Comparison of ENCODE assay signal across 8 cellular contexts in the genomic region with DNA sequence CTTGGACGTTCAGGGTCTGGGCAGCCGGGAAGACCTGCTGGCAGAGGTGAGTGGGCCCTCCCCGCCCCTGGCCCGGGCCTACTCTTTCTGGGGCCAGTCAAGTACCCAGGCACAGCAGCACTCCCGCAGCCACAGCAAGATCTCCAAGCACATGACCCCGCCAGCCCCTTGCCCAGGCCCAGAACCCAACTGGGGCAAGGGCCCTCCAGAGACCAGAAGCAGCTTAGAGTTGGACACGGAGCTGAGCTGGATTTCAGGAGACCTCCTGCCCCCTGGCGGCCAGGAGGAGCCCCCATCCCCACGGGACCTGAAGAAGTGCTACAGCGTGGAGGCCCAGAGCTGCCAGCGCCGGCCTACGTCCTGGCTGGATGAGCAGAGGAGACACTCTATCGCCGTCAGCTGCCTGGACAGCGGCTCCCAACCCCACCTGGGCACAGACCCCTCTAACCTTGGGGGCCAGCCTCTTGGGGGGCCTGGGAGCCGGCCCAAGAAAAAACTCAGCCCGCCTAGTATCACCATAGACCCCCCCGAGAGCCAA. TPM values are rescaled to one million over a fixed set of nuclear protein-coding genes. Genes with fewer than 3 reads are reported as not detected.
DNase-seq lines count a peak whose midpoint lies in the region; ATAC-seq and TF ChIP-seq lines count a peak whose summit lies in the region.

No MANE protein-coding gene starts in this region.

- TF ChIP-seq CTCF in RWPE2 (IDR thresholded peaks at IDR 0.05; ENCODE audit: poor library complexity, severe bottlenecking) = peak; percentile 82
- TF ChIP-seq CTCF in upper lobe of left lung (IDR thresholded peaks at IDR 0.05) = peak; percentile 55 to 86 (median 75)

- TF ChIP-seq POLR2A in upper lobe of left lung (IDR thresholded peaks at IDR 0.05) = no peak

- WGBS in upper lobe of left lung, 2 donors = 40% methylated on average over 18 of the region's 19 CpGs; no CpG with 5 or more reads in 1 of the 2 donors

- H3K27ac ChIP-seq in RWPE2 (ENCODE audit: poor library complexity, severe bottlenecking) (no peak overlapping the region), upper lobe of left lung (no peak overlapping the region)

- no peak overlapping the region for H3K4me3 Mint-ChIP-seq in activated T-helper 2 cell treated with anti-CD3 and anti-CD28 coated beads, Interferon-gamma antibody, Interleukin-2, Interleukin-4, amounts not matched to agents 10 μg/mL and 5 μg/mL and 100 μg/mL, durations not matched to agents 14 hours and 24 hours and 36 hours (ENCODE audit: low read depth)

- TF ChIP-seq EP300 in Ishikawa (IDR thresholded peaks at IDR 0.05; ENCODE audit: borderline replicate concordance) = no peak
- no peak for TF ChIP-seq EP300 in upper lobe of left lung (IDR thresholded peaks at IDR 0.05)

- DNase-seq in DMS153 treated with DMSO at 0.1 percent for 48 hours (lab: John Stamatoyannopoulos, UW; ENCODE audit: unreplicated experiment) (peak; percentile 77), RWPE2 (ENCODE audit: low spot score) (no peak), foreskin melanocyte (peak; percentile 29), pons (ENCODE audit: low spot score) (peak; percentile 24), upper lobe of left lung (peak; percentile 67 to 89), cortex of kidney (lab: John Stamatoyannopoulos, UW) (no peak)
- DNase-seq in activated T-helper 2 cell treated with anti-CD3 and anti-CD28 coated beads, Interferon-gamma antibody, Interleukin-2, Interleukin-4, amounts not matched to agents 10 μg/mL and 5 μg/mL and 100 μg/mL, durations not matched to agents 14 hours and 24 hours and 36 hours (ENCODE audit: low spot score) = peak; percentile 40

- H3K9me3 ChIP-seq in RWPE2 (ENCODE audit: severe bottlenecking) (no peaks in the 10 kb centered on the region), upper lobe of left lung (no peaks in the 10 kb centered on the region)

- H3K4me1 Mint-ChIP-seq in activated T-helper 2 cell treated with anti-CD3 and anti-CD28 coated beads, Interferon-gamma antibody, Interleukin-2, Interleukin-4, amounts not matched to agents 10 μg/mL and 5 μg/mL and 100 μg/mL, durations not matched to agents 14 hours and 24 hours and 36 hours (ENCODE audit: low read depth) = peaks cover 4% of the 10 kb centered on the region

- ATAC-seq in RWPE2 (ENCODE audit: low read depth) (peak; percentile 84), upper lobe of left lung (ENCODE audit: low FRiP score in 2 of 2) (peak; percentile 63 to 64)

- H3K36me3 ChIP-seq in RWPE2 (ENCODE audit: low read depth) (no peaks in the 10 kb centered on the region), upper lobe of left lung (no peaks in the 10 kb centered on the region)

- TF ChIP-seq RAD21 in Ishikawa (IDR thresholded peaks at IDR 0.05; ENCODE audit: low read depth) = peak; percentile 85

- H3K4me1 ChIP-seq in RWPE2 (ENCODE audit: insufficient read depth, poor library complexity, severe bottlenecking) (no peaks in the 10 kb centered on the region), upper lobe of left lung (peaks cover 0 to 24% (median 4%) of the 10 kb centered on the region in 4 donors)

- no peaks in the 10 kb centered on the region for H3K9me3 Mint-ChIP-seq in activated T-helper 2 cell treated with anti-CD3 and anti-CD28 coated beads, Interferon-gamma antibody, Interleukin-2, Interleukin-4, amounts not matched to agents 10 μg/mL and 5 μg/mL and 100 μg/mL, durations not matched to agents 14 hours and 24 hours and 36 hours

- H3K27ac Mint-ChIP-seq in activated T-helper 2 cell treated with anti-CD3 and anti-CD28 coated beads, Interferon-gamma antibody, Interleukin-2, Interleukin-4, amounts not matched to agents 10 μg/mL and 5 μg/mL and 100 μg/mL, durations not matched to agents 14 hours and 24 hours and 36 hours = no peak overlapping the region

- H3K36me3 Mint-ChIP-seq in activated T-helper 2 cell treated with anti-CD3 and anti-CD28 coated beads, Interferon-gamma antibody, Interleukin-2, Interleukin-4, amounts not matched to agents 10 μg/mL and 5 μg/mL and 100 μg/mL, durations not matched to agents 14 hours and 24 hours and 36 hours (ENCODE audit: low read depth) = no peaks in the 10 kb centered on the region

- H3K27me3 Mint-ChIP-seq in activated T-helper 2 cell treated with anti-CD3 and anti-CD28 coated beads, Interferon-gamma antibody, Interleukin-2, Interleukin-4, amounts not matched to agents 10 μg/mL and 5 μg/mL and 100 μg/mL, durations not matched to agents 14 hours and 24 hours and 36 hours (ENCODE audit: low read depth) = peaks cover 32% of the 10 kb centered on the region

- no peak overlapping the region for H3K4me3 ChIP-seq in RWPE2 (ENCODE audit: severe bottlenecking)
- H3K4me3 ChIP-seq in upper lobe of left lung = no peak overlapping the region

- intact Hi-C loops in activated T-helper 2 cell treated with anti-CD3 and anti-CD28 coated beads, Interferon-gamma antibody, Interleukin-2, Interleukin-4, amounts not matched to agents 10 μg/mL and 5 μg/mL and 100 μg/mL, durations not matched to agents 14 hours and 24 hours and 36 hours (cut with micrococcal nuclease) = loop anchor here (1.0 to 5.0 kb wide), 2 partner anchors 79 to 144 kb away; partner anchors contain the start of gene SPATA20

- no peaks in the 10 kb centered on the region for H3K27me3 ChIP-seq in RWPE2 (ENCODE audit: insufficient read depth, poor library complexity, severe bottlenecking)
- H3K27me3 ChIP-seq in upper lobe of left lung = peaks cover 0 to 7% (median 3%) of the 10 kb centered on the region in 4 donors

TF ChIP-seq in Ishikawa, 13 proteins besides CTCF, POLR2A, EP300 and RAD21:
- TF ChIP-seq NFIC (IDR thresholded peaks at IDR 0.05) (no peak), FOXM1 (IDR thresholded peaks at IDR 0.05; ENCODE audit: borderline replicate concordance, low read depth) (no peak), CREB1 (IDR thresholded peaks at IDR 0.05; ENCODE audit: low read depth) (no peak), ZBTB7A (IDR thresholded peaks at IDR 0.05; ENCODE audit: low read depth) (no peak), YY1 (IDR thresholded peaks at IDR 0.05; ENCODE audit: low read depth) (no peak), REST (IDR thresholded peaks at IDR 0.05; ENCODE audit: low read depth) (no peak)

RNA-seq across cellular contexts. Expression of gene ABCC3, which starts 8.6 kb away (rescaled TPM):
- not detected in 2 replicates for total RNA-seq in activated T-helper 2 cell treated with anti-CD3 and anti-CD28 coated beads, Interferon-gamma antibody, Interleukin-2, Interleukin-4, amounts not matched to agents 10 μg/mL and 5 μg/mL and 100 μg/mL, durations not matched to agents 14 hours and 24 hours and 36 hours
- total RNA-seq in upper lobe of left lung = 100 to 1,000 TPM in 1 of 6 donors, 10 to 100 TPM in 5; 34.2 to 268 (median 57.7) TPM

Comparison
In these comparisons a context has a peak if more than half of its experiments do, and no peak if none do; other contexts are left out.
1. DNase-seq: peak in DMS153 treated with DMSO at 0.1 percent for 48 hours (single experiment), activated T-helper 2 cell treated with anti-CD3 and anti-CD28 coated beads, Interferon-gamma antibody, Interleukin-2, Interleukin-4, amounts not matched to agents 10 μg/mL and 5 μg/mL and 100 μg/mL, durations not matched to agents 14 hours and 24 hours and 36 hours (single experiment), foreskin melanocyte (single experiment), pons (single experiment) and upper lobe of left lung (2 of 2); none in RWPE2 (single experiment) and cortex of kidney (single experiment).
2. RNA of gene ABCC3, which starts 8.6 kb away (total RNA-seq): 34.2 to 268 TPM in upper lobe of left lung; not detected in activated T-helper 2 cell treated with anti-CD3 and anti-CD28 coated beads, Interferon-gamma antibody, Interleukin-2, Interleukin-4, amounts not matched to agents 10 μg/mL and 5 μg/mL and 100 μg/mL, durations not matched to agents 14 hours and 24 hours and 36 hours; every median in the first group is over 10 times any median in the second.